In genomic region chr15:95304874-95305271, GRCh38 we compare ENCODE assay signal across 14 cellular contexts.
DNase-seq lines count a peak whose midpoint lies in the region; ATAC-seq, FAIRE-seq and TF ChIP-seq lines count a peak whose summit lies in the region.
"Had no signal": no experiment of that assay in that cellular context is flagged by ENCODE, and none has a peak within 500 bp of the region (broad histone marks: within the 10 kb centered on the region; RNA-seq: fewer than 3 reads in every experiment).

No MANE protein-coding gene starts in this region.

- H2AFZ ChIP-seq in IMR-90 (replicated peaks; ENCODE audit: low read length, poor library complexity) (no peak overlapping the region), astrocyte (ENCODE audit: low read depth, low read length) (no peak overlapping the region)

- peak; percentile 6; the same call in 1 of the 2 replicates for ATAC-seq in IMR-90 (ENCODE audit: low read depth)
- ATAC-seq: HCT116, T-helper 17 cell had no signal

- H3K27ac Mint-ChIP-seq in astrocyte (ENCODE audit: unreplicated experiment) = no peak overlapping the region
- H3K27ac Mint-ChIP-seq in CD4-positive, alpha-beta memory T cell = no peak overlapping the region
- H3K27ac Mint-ChIP-seq: activated naive CD8-positive, alpha-beta T cell treated with anti-CD3 and anti-CD28 coated beads for 36 hours; CD4-positive, alpha-beta T cell; natural killer cell; T-helper 17 cell had no signal

- POLR2A ChIA-PET in IMR-90 (lab: Charles Lee; ENCODE audit: unreplicated experiment) = no interaction called here
- POLR2A ChIA-PET in CD4-positive, alpha-beta memory T cell (lab: Charles Lee; ENCODE audit: partially characterized antibody) = no interaction called here

- no peak overlapping the region for H3K23ac ChIP-seq in IMR-90 (ENCODE audit: low read depth, low read length)

- no peak overlapping the region for H2BK15ac ChIP-seq in IMR-90 (ENCODE audit: low read depth, low read length)

- peak overlapping the region in 1 of 2 experiments; percentile 58; a peak in 1 of 4 replicates for H4K8ac ChIP-seq in IMR-90 (ENCODE audit: low read depth in 2 of 2, low read length in 2 of 2)

- no peak overlapping the region for H4K91ac ChIP-seq in IMR-90 (ENCODE audit: insufficient read depth, low read depth, low read length)

- H3K4me1 ChIP-seq in IMR-90 (ENCODE audit: control insufficient read depth, insufficient read depth, low read length) (peaks cover 7% of the 10 kb centered on the region), astrocyte (ENCODE audit: insufficient read depth, low read length) (no peaks in the 10 kb centered on the region), muscle layer of duodenum (ENCODE audit: control insufficient read depth in 1 of 2, insufficient read depth in 2 of 2, low read length in 2 of 2) (no peaks in the 10 kb centered on the region), thyroid gland (peaks cover 0 to 10% of the 10 kb centered on the region in 2 donors)
- no peaks in the 10 kb centered on the region for H3K4me1 ChIP-seq in CD4-positive, alpha-beta memory T cell (ENCODE audit: insufficient read depth, low read length)

- FAIRE-seq in astrocyte (lab: Jason Lieb, UNC) (no peak), RCC 7860 (lab: Jason Lieb, UNC) (no peak)

- H2AK5ac ChIP-seq in IMR-90 (ENCODE audit: low read depth, low read length) = no peak overlapping the region

- no peak overlapping the region for H3K18ac ChIP-seq in IMR-90 (ENCODE audit: low read depth, low read length)

- H3K9me3 ChIP-seq in IMR-90 (ENCODE audit: control insufficient read depth, insufficient read depth, low read length) = no peaks in the 10 kb centered on the region
- H3K9me3 ChIP-seq in astrocyte (ENCODE audit: insufficient read depth, low read depth, low read length) = no peaks in the 10 kb centered on the region
- no peaks in the 10 kb centered on the region for H3K9me3 ChIP-seq in muscle layer of duodenum (ENCODE audit: control insufficient read depth in 1 of 2, low read length in 2 of 2)
- no peaks in the 10 kb centered on the region for H3K9me3 ChIP-seq in thyroid gland
- no peaks in the 10 kb centered on the region for H3K9me3 ChIP-seq in CD4-positive, alpha-beta memory T cell (ENCODE audit: control insufficient read depth in 1 of 2, low read length in 2 of 2)

- intact Hi-C loops in IMR-90 (cut with micrococcal nuclease) (no loop called here), thyroid gland (cut with DNase I) (loop anchor here (10.0 kb wide), 1 partner anchor 490 kb away; no protein-coding TSS in a partner anchor)
- intact Hi-C loops in CD4-positive, alpha-beta memory T cell (cut with micrococcal nuclease) = loop anchor here (10.0 kb wide), 1 partner anchor 50 kb away; no protein-coding TSS in a partner anchor

- in situ Hi-C loops in IMR-90 (cut with MboI; ENCODE audit: low sequenced_read_pairs) = no loop called here

- peaks cover 3% of the 10 kb centered on the region for H3K9me3 Mint-ChIP-seq in astrocyte (ENCODE audit: unreplicated experiment)
- peaks cover 0 to 5% (median 0%) of the 10 kb centered on the region in 8 donors for H3K9me3 Mint-ChIP-seq in CD4-positive, alpha-beta memory T cell
- H3K9me3 Mint-ChIP-seq: activated naive CD8-positive, alpha-beta T cell treated with anti-CD3 and anti-CD28 coated beads for 36 hours; CD4-positive, alpha-beta T cell; natural killer cell had no signal

- dilution Hi-C loops in IMR-90 (cut with HindIII; ENCODE audit: low sequenced_read_pairs, unreplicated experiment) = no loop called here

- BruUV-seq in IMR-90 (replicated peaks; lab: Mats Ljungman, UMichigan) = no TSS peak

- H3K4me3 ChIP-seq in IMR-90 (ENCODE audit: insufficient read depth, low read depth, low read length) (no peak overlapping the region), astrocyte (ENCODE audit: insufficient read depth, low read depth, low read length) (no peak overlapping the region), muscle layer of duodenum (ENCODE audit: low read depth in 1 of 2, low read length in 2 of 2) (no peak overlapping the region), thyroid gland (replicated peaks in 1 of 3) (no peak overlapping the region)
- H3K4me3 ChIP-seq in CD4-positive, alpha-beta memory T cell (ENCODE audit: low read length in 2 of 2) = no peak overlapping the region

- peak overlapping the region; percentile 35; the same call in 1 of the 2 replicates for H2BK120ac ChIP-seq in IMR-90 (ENCODE audit: low read depth, low read length)

- no peaks in the 10 kb centered on the region for H4K20me1 ChIP-seq in IMR-90 (ENCODE audit: insufficient read depth, low read length)
- H4K20me1 ChIP-seq in astrocyte (ENCODE audit: insufficient read depth, low read length) = no peaks in the 10 kb centered on the region

- H3K9ac ChIP-seq in IMR-90 (ENCODE audit: low read depth, low read length) (no peak overlapping the region), astrocyte (ENCODE audit: low read length) (no peak overlapping the region)

- no peak overlapping the region for H3K14ac ChIP-seq in IMR-90 (replicated peaks; ENCODE audit: low read depth, low read length)

- peak overlapping the region; percentile 56; the same call in 1 of the 2 replicates for H3K27ac ChIP-seq in IMR-90 (ENCODE audit: insufficient read depth, low read length)
- no peak overlapping the region for H3K27ac ChIP-seq in astrocyte (ENCODE audit: low read depth, low read length)
- H3K27ac ChIP-seq in muscle layer of duodenum (ENCODE audit: low read length) = peak overlapping the region; percentile 12
- H3K27ac ChIP-seq in thyroid gland = peak overlapping the region; percentile 26 to 86 (median 68)
- no peak overlapping the region for H3K27ac ChIP-seq in CD4-positive, alpha-beta memory T cell (ENCODE audit: low read depth, low read length)

- no peak overlapping the region for H3K4ac ChIP-seq in IMR-90 (ENCODE audit: low read depth, low read length)

- TF ChIP-seq POLR2A in IMR-90 (IDR thresholded peaks at IDR 0.05; ENCODE audit: low read depth, low read length) (no peak), thyroid gland (IDR thresholded peaks at IDR 0.05) (no peak)

- H3K36me3 ChIP-seq in IMR-90 (ENCODE audit: control insufficient read depth, insufficient read depth, low read length) = no peaks in the 10 kb centered on the region
- H3K36me3 ChIP-seq in astrocyte (ENCODE audit: insufficient read depth, low read length) = no peaks in the 10 kb centered on the region
- no peaks in the 10 kb centered on the region for H3K36me3 ChIP-seq in muscle layer of duodenum (ENCODE audit: control insufficient read depth in 1 of 2, insufficient read depth in 2 of 2, low read length in 2 of 2)
- no peaks in the 10 kb centered on the region for H3K36me3 ChIP-seq in thyroid gland
- no peaks in the 10 kb centered on the region for H3K36me3 ChIP-seq in CD4-positive, alpha-beta memory T cell (ENCODE audit: insufficient read depth, low read length)

- H3K4me2 ChIP-seq in IMR-90 (ENCODE audit: low read depth, low read length) (peak overlapping the region; percentile 60), astrocyte (ENCODE audit: low read length) (peak overlapping the region; percentile 25)

- H2BK5ac ChIP-seq in IMR-90 (ENCODE audit: low read depth, low read length, poor library complexity, severe bottlenecking) = no peak overlapping the region

- no CpG with 5 or more reads among the region's 3 CpGs for WGBS in IMR-90 (ENCODE audit: extremely low coverage in 2 of 2, insufficient read length in 1 of 2), 2 experiments
- 45 to 55% methylated on average over 3 of the region's 3 CpGs for WGBS in thyroid gland, 2 donors

- no peak overlapping the region for H3K56ac ChIP-seq in IMR-90 (ENCODE audit: extremely low read depth, insufficient read depth, low read length)

- no peaks in the 10 kb centered on the region for H3K79me1 ChIP-seq in IMR-90 (ENCODE audit: low read depth in 1 of 2, low read length in 2 of 2)

- H3K9me1 ChIP-seq in IMR-90 (ENCODE audit: insufficient read depth, low read length) = peaks cover 5% of the 10 kb centered on the region

- H3K79me2 ChIP-seq in astrocyte (ENCODE audit: insufficient read depth, low read length) = no peaks in the 10 kb centered on the region

- no peaks in the 10 kb centered on the region for H3K36me3 Mint-ChIP-seq in astrocyte (ENCODE audit: low read depth, unreplicated experiment)
- no peaks in the 10 kb centered on the region for H3K36me3 Mint-ChIP-seq in CD4-positive, alpha-beta memory T cell
- H3K36me3 Mint-ChIP-seq: activated naive CD8-positive, alpha-beta T cell treated with anti-CD3 and anti-CD28 coated beads for 36 hours; natural killer cell had no signal

- H4K5ac ChIP-seq in IMR-90 (ENCODE audit: low read depth, low read length) = no peak overlapping the region

- H2AK9ac ChIP-seq in IMR-90 (replicated peaks; ENCODE audit: low read depth, low read length, poor library complexity) = no peak overlapping the region

- CTCF ChIA-PET in IMR-90 (lab: Yijun Ruan, JAX) = interaction anchor here (0.6 to 0.7 kb wide), 2 partner anchors 42 to 964 kb away, joined by 3 to 4 read pairs; no protein-coding TSS in a partner anchor
- CTCF ChIA-PET in CD4-positive, alpha-beta memory T cell (lab: Charles Lee; ENCODE audit: partially characterized antibody) = interaction anchor here (1.2 kb wide), 1 partner anchor 14 kb away, joined by 3 read pairs; no protein-coding TSS in a partner anchor

- DNase-seq in IMR-90 = no peak
- no peak for DNase-seq in astrocyte (ENCODE audit: low read depth)
- DNase-seq in thyroid gland = no peak
- DNase-seq in CD4-positive, alpha-beta memory T cell = no peak
- no peak for DNase-seq in RKO (ENCODE audit: low spot score)
- no peak for DNase-seq in RCC 7860 (ENCODE audit: low spot score)
- DNase-seq: activated naive CD8-positive, alpha-beta T cell treated with anti-CD3 and anti-CD28 coated beads for 36 hours; CD4-positive, alpha-beta T cell; DND-41; natural killer cell; stimulated activated CD4-positive, alpha-beta T cell treated with anti-CD3 and anti-CD28 coated beads, Interleukin-4, amount 100 ng/mL, for 4 hours; T-helper 17 cell had no signal

- no peaks in the 10 kb centered on the region for H3K27me3 Mint-ChIP-seq in astrocyte (ENCODE audit: low read depth, unreplicated experiment)
- peaks cover 0 to 2% of the 10 kb centered on the region in 2 donors for H3K27me3 Mint-ChIP-seq in CD4-positive, alpha-beta memory T cell

- TF ChIP-seq CTCF in IMR-90 (conservative IDR thresholded peaks at IDR 0.05; ENCODE audit: low read depth, low read length) (no peak), astrocyte (IDR thresholded peaks at IDR 0.05; ENCODE audit: insufficient read depth, low read depth, low read length) (no peak), thyroid gland (IDR thresholded peaks at IDR 0.05) (no peak)

- H3K4me3 Mint-ChIP-seq in astrocyte (ENCODE audit: unreplicated experiment) = no peak overlapping the region
- H3K4me3 Mint-ChIP-seq in CD4-positive, alpha-beta memory T cell = no peak overlapping the region
- H3K4me3 Mint-ChIP-seq: activated naive CD8-positive, alpha-beta T cell treated with anti-CD3 and anti-CD28 coated beads for 36 hours; CD4-positive, alpha-beta T cell; natural killer cell; T-helper 17 cell had no signal

- no peak overlapping the region for H2BK20ac ChIP-seq in IMR-90 (ENCODE audit: low read depth, low read length)

- H3K4me1 Mint-ChIP-seq in astrocyte (ENCODE audit: low read depth, unreplicated experiment) = no peaks in the 10 kb centered on the region
- peaks cover 0 to 2% (median 0%) of the 10 kb centered on the region in 4 donors for H3K4me1 Mint-ChIP-seq in CD4-positive, alpha-beta memory T cell
- H3K4me1 Mint-ChIP-seq: T-helper 17 cell had no signal

- H3K27me3 ChIP-seq in IMR-90 (ENCODE audit: control insufficient read depth, insufficient read depth, low read length) = no peaks in the 10 kb centered on the region
- H3K27me3 ChIP-seq in astrocyte (ENCODE audit: insufficient read depth, low read length) = no peaks in the 10 kb centered on the region
- H3K27me3 ChIP-seq in muscle layer of duodenum (ENCODE audit: low read depth, low read length) = no peaks in the 10 kb centered on the region
- H3K27me3 ChIP-seq in thyroid gland = no peaks in the 10 kb centered on the region
- H3K27me3 ChIP-seq in CD4-positive, alpha-beta memory T cell (ENCODE audit: insufficient read depth, low read length) = no peaks in the 10 kb centered on the region

- TF ChIP-seq RAD21 in IMR-90 (IDR thresholded peaks at IDR 0.05; ENCODE audit: low read length) = no peak

Comparison
In these comparisons a context has a peak if more than half of its experiments do, and no peak if none do; other contexts are left out.
1. H3K27ac ChIP-seq: peak in IMR-90 (single experiment), muscle layer of duodenum (single experiment) and thyroid gland (3 of 3); none in astrocyte (single experiment) and CD4-positive, alpha-beta memory T cell (single experiment).